Comparison of ENCODE assay signal across 1 cellular context in the genomic region with DNA sequence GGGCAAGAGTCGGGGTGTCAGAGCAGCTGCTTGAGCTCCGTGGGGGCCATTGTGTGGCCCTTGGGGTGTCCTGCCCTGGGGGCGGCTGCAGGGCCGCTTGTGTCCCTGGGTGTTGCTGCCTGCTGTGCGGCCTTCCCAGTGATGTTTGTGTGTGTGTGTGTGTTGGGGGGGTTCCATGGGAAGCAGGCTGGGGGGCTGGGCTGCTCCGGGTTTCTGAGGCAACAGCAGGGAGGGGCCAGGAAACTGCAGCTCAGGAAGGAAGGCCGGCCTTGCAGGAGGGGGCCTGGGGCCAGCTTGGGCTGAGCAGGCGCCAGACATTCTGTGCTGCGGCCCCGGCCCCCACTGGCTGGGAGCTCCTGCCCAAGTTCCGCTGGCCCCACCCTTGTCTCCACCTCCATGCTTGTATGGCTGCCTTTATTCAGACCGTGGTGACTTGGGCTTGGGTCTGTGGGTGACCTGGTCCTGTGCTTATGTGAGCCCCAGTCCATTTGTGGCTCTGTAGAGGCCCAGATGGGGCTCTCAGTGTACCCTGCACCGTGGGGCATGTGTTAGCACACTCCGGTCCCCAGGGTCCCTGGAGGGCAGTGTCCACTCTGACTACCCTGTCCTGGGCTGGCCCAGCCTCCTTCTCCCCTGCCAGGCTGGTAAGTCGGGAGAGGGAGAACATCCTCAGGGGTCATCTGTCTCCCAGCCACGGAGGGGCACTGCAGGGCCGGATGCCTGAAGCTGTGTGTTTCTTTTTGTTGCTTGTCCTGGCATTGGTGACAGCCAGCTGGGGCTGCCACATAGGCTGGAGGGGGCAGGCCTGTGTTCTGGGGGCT.
TF ChIP-seq lines count a peak whose summit lies in the region.

No MANE protein-coding gene starts in this region.

TF ChIP-seq in K562, 482 proteins besides CTCF, POLR2A, EP300 and RAD21 (continued from another document):
- TF ChIP-seq, protein P1, sequence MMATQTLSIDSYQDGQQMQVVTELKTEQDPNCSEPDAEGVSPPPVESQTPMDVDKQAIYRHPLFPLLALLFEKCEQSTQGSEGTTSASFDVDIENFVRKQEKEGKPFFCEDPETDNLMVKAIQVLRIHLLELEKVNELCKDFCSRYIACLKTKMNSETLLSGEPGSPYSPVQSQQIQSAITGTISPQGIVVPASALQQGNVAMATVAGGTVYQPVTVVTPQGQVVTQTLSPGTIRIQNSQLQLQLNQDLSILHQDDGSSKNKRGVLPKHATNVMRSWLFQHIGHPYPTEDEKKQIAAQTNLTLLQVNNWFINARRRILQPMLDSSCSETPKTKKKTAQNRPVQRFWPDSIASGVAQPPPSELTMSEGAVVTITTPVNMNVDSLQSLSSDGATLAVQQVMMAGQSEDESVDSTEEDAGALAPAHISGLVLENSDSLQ (IDR thresholded peaks at IDR 0.05), result no peak; the same call in 1 of the 2 replicates
- TF ChIP-seq TCF7L2 (IDR thresholded peaks at IDR 0.05; ENCODE audit: low read depth, low read length) (no peak), HIVEP1 (CRISPR knock-in tag; IDR thresholded peaks at IDR 0.05) (no peak), MTA2 (IDR thresholded peaks at IDR 0.05; ENCODE audit: low read depth) (no peak), TAF7 (tag; IDR thresholded peaks at IDR 0.05) (no peak), ZNF589 (CRISPR knock-in tag; IDR thresholded peaks at IDR 0.05; ENCODE audit: low read depth) (peak; percentile 30; the same call in 1 of the 2 replicates), CC2D1A (IDR thresholded peaks at IDR 0.05) (no peak), POLR2AphosphoS2 (IDR thresholded peaks at IDR 0.05; ENCODE audit: low read length) (no peak), ILF3 (IDR thresholded peaks at IDR 0.05; ENCODE audit: borderline replicate concordance) (no peak), POU5F1 (IDR thresholded peaks at IDR 0.05; ENCODE audit: borderline replicate concordance, low read depth, low read length, partially characterized antibody) (no peak), HDAC6 (IDR thresholded peaks at IDR 0.05; ENCODE audit: low read depth, low read length) (no peak), ZBTB1 (CRISPR knock-in tag; IDR thresholded peaks at IDR 0.05; ENCODE audit: borderline replicate concordance, low read depth) (no peak), ZNF140 (CRISPR knock-in tag; IDR thresholded peaks at IDR 0.05) (no peak), CBFA2T3 (IDR thresholded peaks at IDR 0.05) (no peak), SMARCE1 (IDR thresholded peaks at IDR 0.05) (no peak), YBX1 (IDR thresholded peaks at IDR 0.05) (no peak), MTF1 (CRISPR knock-in tag; IDR thresholded peaks at IDR 0.05; ENCODE audit: borderline replicate concordance) (no peak), ZC3H11A (IDR thresholded peaks at IDR 0.05; ENCODE audit: low read depth, low read length) (no peak), BRCA1 (IDR thresholded peaks at IDR 0.05) (no peak), BRCA1 (CRISPR knock-in tag; IDR thresholded peaks at IDR 0.05) (no peak), ZFX (CRISPR knock-in tag; IDR thresholded peaks at IDR 0.05) (peak; percentile 42), ERF (CRISPR knock-in tag; IDR thresholded peaks at IDR 0.05) (no peak), PTTG1 (tag; IDR thresholded peaks at IDR 0.05; ENCODE audit: low read depth) (no peak), SP1 (CRISPR knock-in tag; IDR thresholded peaks at IDR 0.05) (no peak), WHSC1 (IDR thresholded peaks at IDR 0.05; ENCODE audit: low read length) (no peak), RFX7 (CRISPR knock-in tag; IDR thresholded peaks at IDR 0.05) (no peak), ZNF507 (tag; conservative IDR thresholded peaks at IDR 0.05) (no peak)
- TF ChIP-seq, protein P2, sequence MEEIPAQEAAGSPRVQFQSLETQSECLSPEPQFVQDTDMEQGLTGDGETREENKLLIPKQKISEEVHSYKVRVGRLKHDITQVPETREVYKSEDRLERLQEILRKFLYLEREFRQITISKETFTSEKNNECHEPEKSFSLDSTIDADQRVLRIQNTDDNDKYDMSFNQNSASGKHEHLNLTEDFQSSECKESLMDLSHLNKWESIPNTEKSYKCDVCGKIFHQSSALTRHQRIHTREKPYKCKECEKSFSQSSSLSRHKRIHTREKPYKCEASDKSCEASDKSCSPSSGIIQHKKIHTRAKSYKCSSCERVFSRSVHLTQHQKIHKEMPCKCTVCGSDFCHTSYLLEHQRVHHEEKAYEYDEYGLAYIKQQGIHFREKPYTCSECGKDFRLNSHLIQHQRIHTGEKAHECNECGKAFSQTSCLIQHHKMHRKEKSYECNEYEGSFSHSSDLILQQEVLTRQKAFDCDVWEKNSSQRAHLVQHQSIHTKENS (CRISPR knock-in tag; IDR thresholded peaks at IDR 0.05), result no peak
- TF ChIP-seq, protein P3, sequence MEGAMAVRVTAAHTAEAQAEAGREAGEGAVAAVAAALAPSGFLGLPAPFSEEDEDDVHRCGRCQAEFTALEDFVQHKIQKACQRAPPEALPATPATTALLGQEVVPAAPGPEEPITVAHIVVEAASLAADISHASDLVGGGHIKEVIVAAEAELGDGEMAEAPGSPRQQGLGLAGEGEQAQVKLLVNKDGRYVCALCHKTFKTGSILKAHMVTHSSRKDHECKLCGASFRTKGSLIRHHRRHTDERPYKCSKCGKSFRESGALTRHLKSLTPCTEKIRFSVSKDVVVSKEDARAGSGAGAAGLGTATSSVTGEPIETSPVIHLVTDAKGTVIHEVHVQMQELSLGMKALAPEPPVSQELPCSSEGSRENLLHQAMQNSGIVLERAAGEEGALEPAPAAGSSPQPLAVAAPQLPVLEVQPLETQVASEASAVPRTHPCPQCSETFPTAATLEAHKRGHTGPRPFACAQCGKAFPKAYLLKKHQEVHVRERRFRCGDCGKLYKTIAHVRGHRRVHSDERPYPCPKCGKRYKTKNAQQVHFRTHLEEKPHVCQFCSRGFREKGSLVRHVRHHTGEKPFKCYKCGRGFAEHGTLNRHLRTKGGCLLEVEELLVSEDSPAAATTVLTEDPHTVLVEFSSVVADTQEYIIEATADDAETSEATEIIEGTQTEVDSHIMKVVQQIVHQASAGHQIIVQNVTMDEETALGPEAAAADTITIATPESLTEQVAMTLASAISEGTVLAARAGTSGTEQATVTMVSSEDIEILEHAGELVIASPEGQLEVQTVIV (CRISPR knock-in tag; IDR thresholded peaks at IDR 0.05; ENCODE audit: borderline replicate concordance), result no peak
- TF ChIP-seq, protein P4, sequence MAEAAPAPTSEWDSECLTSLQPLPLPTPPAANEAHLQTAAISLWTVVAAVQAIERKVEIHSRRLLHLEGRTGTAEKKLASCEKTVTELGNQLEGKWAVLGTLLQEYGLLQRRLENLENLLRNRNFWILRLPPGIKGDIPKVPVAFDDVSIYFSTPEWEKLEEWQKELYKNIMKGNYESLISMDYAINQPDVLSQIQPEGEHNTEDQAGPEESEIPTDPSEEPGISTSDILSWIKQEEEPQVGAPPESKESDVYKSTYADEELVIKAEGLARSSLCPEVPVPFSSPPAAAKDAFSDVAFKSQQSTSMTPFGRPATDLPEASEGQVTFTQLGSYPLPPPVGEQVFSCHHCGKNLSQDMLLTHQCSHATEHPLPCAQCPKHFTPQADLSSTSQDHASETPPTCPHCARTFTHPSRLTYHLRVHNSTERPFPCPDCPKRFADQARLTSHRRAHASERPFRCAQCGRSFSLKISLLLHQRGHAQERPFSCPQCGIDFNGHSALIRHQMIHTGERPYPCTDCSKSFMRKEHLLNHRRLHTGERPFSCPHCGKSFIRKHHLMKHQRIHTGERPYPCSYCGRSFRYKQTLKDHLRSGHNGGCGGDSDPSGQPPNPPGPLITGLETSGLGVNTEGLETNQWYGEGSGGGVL (CRISPR knock-in tag; IDR thresholded peaks at IDR 0.05), result no peak
- TF ChIP-seq, protein P5, sequence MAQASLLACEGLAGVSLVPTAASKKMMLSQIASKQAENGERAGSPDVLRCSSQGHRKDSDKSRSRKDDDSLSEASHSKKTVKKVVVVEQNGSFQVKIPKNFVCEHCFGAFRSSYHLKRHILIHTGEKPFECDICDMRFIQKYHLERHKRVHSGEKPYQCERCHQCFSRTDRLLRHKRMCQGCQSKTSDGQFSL (CRISPR knock-in tag; IDR thresholded peaks at IDR 0.05), result 0 out of 2 replicates have a peak, but pooled peaks have one; percentile 47
- TF ChIP-seq, protein P5 (tag; IDR thresholded peaks at IDR 0.05), result no peak
- TF ChIP-seq, protein P6, sequence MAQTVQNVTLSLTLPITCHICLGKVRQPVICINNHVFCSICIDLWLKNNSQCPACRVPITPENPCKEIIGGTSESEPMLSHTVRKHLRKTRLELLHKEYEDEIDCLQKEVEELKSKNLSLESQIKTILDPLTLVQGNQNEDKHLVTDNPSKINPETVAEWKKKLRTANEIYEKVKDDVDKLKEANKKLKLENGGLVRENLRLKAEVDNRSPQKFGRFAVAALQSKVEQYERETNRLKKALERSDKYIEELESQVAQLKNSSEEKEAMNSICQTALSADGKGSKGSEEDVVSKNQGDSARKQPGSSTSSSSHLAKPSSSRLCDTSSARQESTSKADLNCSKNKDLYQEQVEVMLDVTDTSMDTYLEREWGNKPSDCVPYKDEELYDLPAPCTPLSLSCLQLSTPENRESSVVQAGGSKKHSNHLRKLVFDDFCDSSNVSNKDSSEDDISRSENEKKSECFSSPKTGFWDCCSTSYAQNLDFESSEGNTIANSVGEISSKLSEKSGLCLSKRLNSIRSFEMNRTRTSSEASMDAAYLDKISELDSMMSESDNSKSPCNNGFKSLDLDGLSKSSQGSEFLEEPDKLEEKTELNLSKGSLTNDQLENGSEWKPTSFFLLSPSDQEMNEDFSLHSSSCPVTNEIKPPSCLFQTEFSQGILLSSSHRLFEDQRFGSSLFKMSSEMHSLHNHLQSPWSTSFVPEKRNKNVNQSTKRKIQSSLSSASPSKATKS (CRISPR knock-in tag; IDR thresholded peaks at IDR 0.05), result no peak
- TF ChIP-seq, protein P7, sequence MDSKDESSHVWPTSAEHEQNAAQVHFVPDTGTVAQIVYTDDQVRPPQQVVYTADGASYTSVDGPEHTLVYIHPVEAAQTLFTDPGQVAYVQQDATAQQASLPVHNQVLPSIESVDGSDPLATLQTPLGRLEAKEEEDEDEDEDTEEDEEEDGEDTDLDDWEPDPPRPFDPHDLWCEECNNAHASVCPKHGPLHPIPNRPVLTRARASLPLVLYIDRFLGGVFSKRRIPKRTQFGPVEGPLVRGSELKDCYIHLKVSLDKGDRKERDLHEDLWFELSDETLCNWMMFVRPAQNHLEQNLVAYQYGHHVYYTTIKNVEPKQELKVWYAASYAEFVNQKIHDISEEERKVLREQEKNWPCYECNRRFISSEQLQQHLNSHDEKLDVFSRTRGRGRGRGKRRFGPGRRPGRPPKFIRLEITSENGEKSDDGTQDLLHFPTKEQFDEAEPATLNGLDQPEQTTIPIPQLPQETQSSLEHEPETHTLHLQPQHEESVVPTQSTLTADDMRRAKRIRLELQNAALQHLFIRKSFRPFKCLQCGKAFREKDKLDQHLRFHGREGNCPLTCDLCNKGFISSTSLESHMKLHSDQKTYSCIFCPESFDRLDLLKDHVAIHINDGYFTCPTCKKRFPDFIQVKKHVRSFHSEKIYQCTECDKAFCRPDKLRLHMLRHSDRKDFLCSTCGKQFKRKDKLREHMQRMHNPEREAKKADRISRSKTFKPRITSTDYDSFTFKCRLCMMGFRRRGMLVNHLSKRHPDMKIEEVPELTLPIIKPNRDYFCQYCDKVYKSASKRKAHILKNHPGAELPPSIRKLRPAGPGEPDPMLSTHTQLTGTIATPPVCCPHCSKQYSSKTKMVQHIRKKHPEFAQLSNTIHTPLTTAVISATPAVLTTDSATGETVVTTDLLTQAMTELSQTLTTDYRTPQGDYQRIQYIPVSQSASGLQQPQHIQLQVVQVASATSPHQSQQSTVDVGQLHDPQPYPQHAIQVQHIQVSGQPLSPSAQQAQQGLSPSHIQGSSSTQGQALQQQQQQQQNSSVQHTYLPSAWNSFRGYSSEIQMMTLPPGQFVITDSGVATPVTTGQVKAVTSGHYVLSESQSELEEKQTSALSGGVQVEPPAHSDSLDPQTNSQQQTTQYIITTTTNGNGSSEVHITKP (IDR thresholded peaks at IDR 0.05; ENCODE audit: partially characterized antibody), result no peak
